Comparison of ENCODE assay signal across 1 cellular context in the genomic region with DNA sequence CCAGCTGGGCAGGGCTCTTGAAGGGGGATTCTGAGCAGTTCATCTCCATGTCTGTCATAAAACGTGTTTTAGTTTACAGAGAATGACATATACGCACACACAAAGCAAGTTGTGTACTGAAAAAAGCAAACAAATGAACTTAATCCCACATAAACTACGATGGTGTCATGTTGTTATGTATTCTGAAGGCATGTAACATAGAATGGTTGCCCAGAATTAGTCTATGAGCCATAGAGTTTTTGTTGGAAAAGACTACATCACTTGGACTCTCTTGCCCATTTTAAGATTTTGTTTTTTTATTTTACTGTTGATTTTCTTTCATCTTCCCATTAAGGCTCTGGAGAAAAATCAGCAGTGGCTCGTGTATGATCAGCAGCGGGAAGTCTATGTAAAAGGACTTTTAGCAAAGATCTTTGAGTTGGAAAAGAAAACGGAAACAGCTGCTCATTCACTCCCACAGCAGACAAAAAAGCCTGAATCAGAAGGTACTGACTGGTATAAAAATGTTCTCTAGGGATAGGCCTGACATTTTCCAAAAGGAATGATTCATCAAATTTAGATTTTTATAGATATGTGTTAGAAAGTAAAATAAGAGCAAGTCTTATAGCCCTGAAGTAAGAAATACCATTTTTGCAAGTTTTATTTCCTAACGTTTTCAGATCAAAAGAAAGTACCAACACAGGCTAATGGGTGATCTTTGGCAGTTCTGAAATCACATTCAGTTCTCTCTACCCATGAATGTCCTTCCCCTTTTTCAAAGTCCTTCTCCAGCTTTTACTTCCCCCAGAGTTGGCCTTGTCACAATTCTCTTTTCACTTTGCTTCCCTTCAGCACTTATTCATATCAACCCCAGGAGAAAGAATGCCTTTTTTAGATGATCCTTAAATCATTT.
TF ChIP-seq lines count a peak whose summit lies in the region.

No MANE protein-coding gene starts in this region.

TF ChIP-seq in HepG2, 621 proteins besides CTCF, POLR2A, EP300 and RAD21:
- TF ChIP-seq HMG20A (CRISPR knock-in tag; IDR thresholded peaks at IDR 0.05; ENCODE audit: borderline replicate concordance): no peak
- TF ChIP-seq RBAK (CRISPR knock-in tag; IDR thresholded peaks at IDR 0.05): no peak
- no peak for TF ChIP-seq CEBPB (IDR thresholded peaks at IDR 0.05; ENCODE audit: borderline replicate concordance, low read depth, low read length)
- no peak for TF ChIP-seq ZNF44 (CRISPR knock-in tag; IDR thresholded peaks at IDR 0.05)
- no peak for TF ChIP-seq ZNF318 (CRISPR knock-in tag; IDR thresholded peaks at IDR 0.05)
- TF ChIP-seq TMF1 (CRISPR knock-in tag; IDR thresholded peaks at IDR 0.05; ENCODE audit: low read depth): no peak
- no peak for TF ChIP-seq AFF4 (CRISPR knock-in tag; IDR thresholded peaks at IDR 0.05)
- no peak for TF ChIP-seq THAP11 (CRISPR knock-in tag; IDR thresholded peaks at IDR 0.05)
- no peak for TF ChIP-seq ZNF761 (CRISPR knock-in tag; conservative IDR thresholded peaks at IDR 0.05)
- no peak for TF ChIP-seq HES4 (CRISPR knock-in tag; IDR thresholded peaks at IDR 0.05; ENCODE audit: borderline replicate concordance)
- TF ChIP-seq SAFB2 (CRISPR knock-in tag; IDR thresholded peaks at IDR 0.05; ENCODE audit: borderline replicate concordance, low read depth): no peak
- TF ChIP-seq JUND (CRISPR knock-in tag; IDR thresholded peaks at IDR 0.05): no peak
- TF ChIP-seq ZNF709 (CRISPR knock-in tag; IDR thresholded peaks at IDR 0.05): no peak
- TF ChIP-seq FIP1L1 (IDR thresholded peaks at IDR 0.05; ENCODE audit: borderline replicate concordance, insufficient read depth, low read depth, low read length): no peak
- TF ChIP-seq, protein P1, sequence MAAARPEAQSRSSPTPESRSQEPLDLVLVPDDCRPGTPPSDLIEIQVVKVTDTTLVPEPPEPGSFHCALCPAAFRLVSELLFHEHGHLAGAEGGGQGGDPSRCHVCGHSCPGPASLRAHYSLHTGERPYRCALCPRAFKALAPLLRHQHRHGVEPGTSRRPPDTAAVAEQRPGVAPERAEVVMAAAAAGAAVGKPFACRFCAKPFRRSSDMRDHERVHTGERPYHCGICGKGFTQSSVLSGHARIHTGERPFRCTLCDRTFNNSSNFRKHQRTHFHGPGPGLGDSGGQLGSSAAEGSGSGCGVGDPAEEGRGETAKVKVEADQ (CRISPR knock-in tag; IDR thresholded peaks at IDR 0.05; ENCODE audit: borderline replicate concordance): no peak
- TF ChIP-seq GTF3A (CRISPR knock-in tag; conservative IDR thresholded peaks at IDR 0.05): no peak
- TF ChIP-seq NFYB (CRISPR knock-in tag; IDR thresholded peaks at IDR 0.05): no peak
TF ChIP-seq in HepG2: peak in this region for 0.
